Comparison of ENCODE assay signal across 8 cellular contexts in genomic region chr12:54018608-54018984, GRCh38. TPM values are rescaled to one million over a fixed set of nuclear protein-coding genes. Genes with fewer than 3 reads are reported as not detected.
DNase-seq lines count a peak whose midpoint lies in the region; TF ChIP-seq lines count a peak whose summit lies in the region.

No MANE protein-coding gene starts in this region.

- peaks cover 55% of the 10 kb centered on the region for H3K4me1 ChIP-seq in mammary epithelial cell (ENCODE audit: insufficient read depth, low read length)

- H3K4me1 Mint-ChIP-seq in osteocyte (ENCODE audit: unreplicated experiment): peaks cover 16% of the 10 kb centered on the region

- no peaks in the 10 kb centered on the region for H3K36me3 Mint-ChIP-seq in osteocyte (ENCODE audit: unreplicated experiment)

- peak overlapping the region; percentile 87 for H3K9ac ChIP-seq in mammary epithelial cell (ENCODE audit: insufficient read depth, low read length)

- no peak overlapping the region for H3K27ac Mint-ChIP-seq in osteocyte (ENCODE audit: unreplicated experiment)

- TF ChIP-seq POLR2A in NB4 (IDR thresholded peaks at IDR 0.05; ENCODE audit: extremely low read depth, insufficient read length): no peak

- H3K27ac ChIP-seq in mammary epithelial cell (ENCODE audit: insufficient read depth, low read depth, low read length): peak overlapping the region; percentile 90

- H4K20me1 ChIP-seq in mammary epithelial cell (ENCODE audit: insufficient read depth, low read length): no peaks in the 10 kb centered on the region

- no peaks in the 10 kb centered on the region for H3K36me3 ChIP-seq in GM06990 (ENCODE audit: control insufficient read depth, insufficient read depth, low read length)
- no peaks in the 10 kb centered on the region for H3K36me3 ChIP-seq in mammary epithelial cell (ENCODE audit: insufficient read depth, low read length)

- H3K27me3 Mint-ChIP-seq in osteocyte (ENCODE audit: unreplicated experiment): peaks cover 83% of the 10 kb centered on the region

- H3K9me3 Mint-ChIP-seq in osteocyte (ENCODE audit: unreplicated experiment): no peaks in the 10 kb centered on the region

- 0% methylated on average over 10 of the region's 22 CpGs for WGBS in mammary epithelial cell (ENCODE audit: low coverage, missing lambda C conversion rate)

- CTCF ChIA-PET in mammary epithelial cell (lab: Charles Lee; ENCODE audit: low non-redundant PET): no interaction called here

- dilution Hi-C loops in mammary epithelial cell (cut with HindIII; ENCODE audit: low sequenced_read_pairs): loop anchor here (10.0 to 25.0 kb wide), 2 partner anchors 196 to 344 kb away; partner anchors contain the start of gene GPR84

- TF ChIP-seq CTCF in GM06990 (IDR thresholded peaks at IDR 0.05; ENCODE audit: insufficient read depth, low read length, poor library complexity, severe bottlenecking) (no peak), NB4 (IDR thresholded peaks at IDR 0.05; ENCODE audit: low read depth, low read length) (no peak), mammary epithelial cell (conservative IDR thresholded peaks at IDR 0.05 in 1 of 2, IDR thresholded peaks at IDR 0.05 in 1 of 2; ENCODE audit: extremely low read depth in 1 of 2, insufficient read depth in 1 of 2, low read depth in 1 of 2, low read length in 2 of 2) (no peak), osteocyte (IDR thresholded peaks at IDR 0.05) (no peak)

- peaks cover 1% of the 10 kb centered on the region; the same call in 1 of the 2 replicates for H3K27me3 ChIP-seq in GM06990 (replicated peaks; ENCODE audit: control insufficient read depth, insufficient read depth, low read length)
- H3K27me3 ChIP-seq in mammary epithelial cell (ENCODE audit: insufficient read depth, low read length): no peaks in the 10 kb centered on the region

- peaks cover 58% of the 10 kb centered on the region for H3K79me2 ChIP-seq in mammary epithelial cell (ENCODE audit: insufficient read depth, low read length)

- intact Hi-C loops in mammary epithelial cell (cut with micrococcal nuclease): loop anchor here (2.0 kb wide), 1 partner anchor 262 kb away; the partner anchor contains the start of genes CBX5 and HNRNPA1

- BruUV-seq in mammary epithelial cell (replicated peaks; lab: Mats Ljungman, UMichigan): no TSS peak

- no peak for DNase-seq in GM06990 (ENCODE audit: extremely low read depth, insufficient read length)
- DNase-seq in NB4 (ENCODE audit: low read depth): no peak
- DNase-seq in mammary epithelial cell: peak; percentile 54
- DNase-seq in osteocyte (ENCODE audit: extremely low spot score, unreplicated experiment): no peak
- no peak for DNase-seq in NAMALWA (ENCODE audit: low spot score)
- no peak for DNase-seq in SKM-1 (lab: John Stamatoyannopoulos, UW; ENCODE audit: unreplicated experiment)
- no peak for DNase-seq in retina
- DNase-seq in activated CD8-positive, alpha-beta memory T cell treated with anti-CD3 and anti-CD28 coated beads, Interleukin-2, amount 50 U/mL, for 4 hours: no peak

- H2AFZ ChIP-seq in mammary epithelial cell (ENCODE audit: low read depth, low read length): peak overlapping the region; percentile 88

- in situ Hi-C loops in mammary epithelial cell (cut with MboI; ENCODE audit: low sequenced_read_pairs in 2 of 2): loop anchor here (25.0 kb wide), 1 partner anchor 344 kb away; the partner anchor contains the start of gene GPR84 (in 2 of the 2)

- no peaks in the 10 kb centered on the region for H3K9me3 ChIP-seq in mammary epithelial cell (replicated peaks; ENCODE audit: insufficient read depth, low read length)

- peak overlapping the region; percentile 99 for H3K4me2 ChIP-seq in mammary epithelial cell (ENCODE audit: insufficient read depth, low read depth, low read length)

- peak overlapping the region; percentile 71 for H3K4me3 Mint-ChIP-seq in osteocyte (ENCODE audit: unreplicated experiment)

- H3K4me3 ChIP-seq in GM06990 (replicated peaks; ENCODE audit: low read depth, low read length) (peak overlapping the region; percentile 65), NB4 (ENCODE audit: low read depth, low read length) (peak overlapping the region; percentile 83), mammary epithelial cell (replicated peaks in 1 of 3; ENCODE audit: insufficient read depth in 1 of 3, low read depth in 2 of 3, low read length in 3 of 3) (peak overlapping the region; percentile 63 to 87 (median 69))

RNA-seq across cellular contexts. Expression of gene HOXC6, which starts 9.6 kb away (rescaled TPM):
- total RNA-seq in mammary epithelial cell (10 to 100 TPM in 1 of 2 donors, 1 to 10 TPM in 1; 1.7 to 10.9 TPM), osteocyte (not detected in 2 replicates)
- polyA plus RNA-seq in mammary epithelial cell: 4.2 TPM
- polyA minus RNA-seq in mammary epithelial cell: 0.57 TPM

RNA-seq across cellular contexts. Expression of gene HOXC8, which starts 9.8 kb away (rescaled TPM):
- 1 to 10 TPM; 2.3 to 7.9 TPM for total RNA-seq in mammary epithelial cell
- polyA plus RNA-seq in mammary epithelial cell: 4.3 TPM
- polyA minus RNA-seq in mammary epithelial cell: 3.2 TPM
- not detected in 2 replicates for total RNA-seq in osteocyte

RNA-seq across cellular contexts. Expression of gene HOXC5, which starts 14.3 kb away (rescaled TPM):
- 1 to 10 TPM in 1 of 2 donors, under 1 TPM in 1; 0.67 to 1.4 TPM for total RNA-seq in mammary epithelial cell
- 0.80 TPM for polyA plus RNA-seq in mammary epithelial cell
- not detected for polyA minus RNA-seq in mammary epithelial cell
- not detected in 2 replicates for total RNA-seq in osteocyte

RNA-seq across cellular contexts. Expression of gene HOXC9, which starts 18.6 kb away (rescaled TPM):
- total RNA-seq in mammary epithelial cell (1 to 10 TPM; 3.2 to 9.4 TPM), osteocyte (not detected in 2 replicates)
- 2.9 TPM for polyA plus RNA-seq in mammary epithelial cell
- polyA minus RNA-seq in mammary epithelial cell: 4.2 TPM

RNA-seq across cellular contexts. Expression of gene HOXC10, which starts 33.6 kb away (rescaled TPM):
- total RNA-seq in mammary epithelial cell (1 to 10 TPM; 3.3 to 3.8 TPM), osteocyte (not detected in 2 replicates)
- 0.83 TPM for polyA plus RNA-seq in mammary epithelial cell
- 1.2 TPM for polyA minus RNA-seq in mammary epithelial cell
